Comparison of ENCODE assay signal across 29 cellular contexts in genomic region chr7:32140540-32140939, GRCh38.
DNase-seq lines count a peak whose midpoint lies in the region; ATAC-seq and TF ChIP-seq lines count a peak whose summit lies in the region.
"Had no signal": no experiment of that assay in that cellular context is flagged by ENCODE, and none has a peak within 500 bp of the region (broad histone marks: within the 10 kb centered on the region; RNA-seq: fewer than 3 reads in every experiment).

No MANE protein-coding gene starts in this region.

- H3K9me3 ChIP-seq in BLaER1 (0 out of 2 replicates have a peak, but pooled peaks cover 11% of the 10 kb centered on the region), PC-3 (ENCODE audit: low read length) (no peaks in the 10 kb centered on the region), osteoblast (ENCODE audit: low read depth, low read length) (no peaks in the 10 kb centered on the region)
- H3K9me3 ChIP-seq: HAP-1, sigmoid colon, SJCRH30, testis, uterus had no signal

- H3K36me3 ChIP-seq in BLaER1 (no peaks in the 10 kb centered on the region), GM06990 (ENCODE audit: control insufficient read depth, insufficient read depth, low read length) (no peaks in the 10 kb centered on the region), PC-3 (ENCODE audit: low read depth, low read length) (no peaks in the 10 kb centered on the region), osteoblast (ENCODE audit: insufficient read depth, low read length) (no peaks in the 10 kb centered on the region)
- H3K36me3 ChIP-seq: HAP-1, sigmoid colon, SJCRH30, uterus had no signal

- H3K9me2 ChIP-seq in PC-3 (replicated peaks; ENCODE audit: low read length): no peaks in the 10 kb centered on the region

- H3K9ac ChIP-seq in BLaER1: no peak overlapping the region
- H3K9ac ChIP-seq in PC-3 (ENCODE audit: low read length): no peak overlapping the region

- TF ChIP-seq CTCF in GM06990 (IDR thresholded peaks at IDR 0.05; ENCODE audit: insufficient read depth, low read length, poor library complexity, severe bottlenecking): peak; percentile 13
- 0 out of 2 replicates have a peak, but pooled peaks have one; percentile 15 for TF ChIP-seq CTCF in PC-3 (conservative IDR thresholded peaks at IDR 0.05; ENCODE audit: low read depth, low read length)
- TF ChIP-seq CTCF in epithelial cell of proximal tubule (conservative IDR thresholded peaks at IDR 0.05; ENCODE audit: low read depth, low read length): peak; percentile 44
- TF ChIP-seq CTCF in osteoblast (IDR thresholded peaks at IDR 0.05; ENCODE audit: extremely low read depth, low read depth, low read length): no peak

- H3K4me3 ChIP-seq in BLaER1 (no peak overlapping the region), GM06990 (replicated peaks; ENCODE audit: low read depth, low read length) (no peak overlapping the region), PC-3 (ENCODE audit: low read length) (no peak overlapping the region), epithelial cell of proximal tubule (ENCODE audit: low read depth, low read length) (no peak overlapping the region), osteoblast (ENCODE audit: insufficient read depth, low read length) (no peak overlapping the region)
- H3K4me3 ChIP-seq: HAP-1, K562, PC-9, sigmoid colon, SJCRH30, testis, uterus had no signal

- H4K20me1 ChIP-seq in BLaER1 (no peaks in the 10 kb centered on the region), PC-3 (ENCODE audit: low read length) (no peaks in the 10 kb centered on the region), osteoblast (ENCODE audit: insufficient read depth, low read length) (no peaks in the 10 kb centered on the region)

- no peaks in the 10 kb centered on the region for H3F3A ChIP-seq in PC-3 (ENCODE audit: low read length, unreplicated experiment)

- POLR2A ChIA-PET in PC-3 (lab: Charles Lee; ENCODE audit: unreplicated experiment): no interaction called here

- ATAC-seq in PC-3 (no peak), GM18909 (IDR thresholded peaks at IDR 0.05; ENCODE audit: poor library complexity, unreplicated experiment) (no peak)
- ATAC-seq: activated CD4-positive, CD25-positive, alpha-beta regulatory T cell treated with anti-CD3 and anti-CD28 coated beads, Interleukin-2, amount 50 U/mL, for 24 hours; K562; left lobe of liver; T-cell had no signal

- H3K27me3 ChIP-seq in BLaER1 (no peaks in the 10 kb centered on the region), GM06990 (replicated peaks; ENCODE audit: control insufficient read depth, insufficient read depth, low read length) (no peaks in the 10 kb centered on the region; the same call in 1 of the 2 replicates), PC-3 (ENCODE audit: low read length) (no peaks in the 10 kb centered on the region), osteoblast (ENCODE audit: insufficient read depth, low read length) (no peaks in the 10 kb centered on the region)
- H3K27me3 ChIP-seq: sigmoid colon, testis, uterus had no signal

- H2AFZ ChIP-seq in PC-3 (ENCODE audit: low read length) (0 out of 2 replicates have a peak overlapping the region, but pooled peaks have one; percentile 33), osteoblast (ENCODE audit: low read length) (no peak overlapping the region)
- H2AFZ ChIP-seq: PC-9 had no signal

- CTCF ChIA-PET in PC-3 (lab: Charles Lee): no interaction called here

- H3K4me2 ChIP-seq in BLaER1 (peak overlapping the region; percentile 71; the same call in 1 of the 2 replicates), PC-3 (ENCODE audit: low read length) (no peak overlapping the region), osteoblast (ENCODE audit: insufficient read depth, low read length) (no peak overlapping the region)
- H3K4me2 ChIP-seq: PC-9 had no signal

- intact Hi-C loops in PC-3 (cut with micrococcal nuclease): no loop called here

- H3K27ac ChIP-seq in BLaER1 (peak overlapping the region; percentile 39; the same call in 1 of the 2 replicates), PC-3 (ENCODE audit: low read length) (no peak overlapping the region), osteoblast (ENCODE audit: low read depth, low read length) (no peak overlapping the region)
- H3K27ac ChIP-seq: epithelial cell of prostate, PC-9, sigmoid colon, SJCRH30, testis, uterus had no signal

- H3K4me1 ChIP-seq in BLaER1: peaks cover 26% of the 10 kb centered on the region
- peaks cover 19% of the 10 kb centered on the region for H3K4me1 ChIP-seq in PC-3 (ENCODE audit: insufficient read depth, low read length)
- peaks cover 14% of the 10 kb centered on the region for H3K4me1 ChIP-seq in osteoblast (ENCODE audit: insufficient read depth, low read length)
- H3K4me1 ChIP-seq: HAP-1, sigmoid colon, testis, uterus had no signal

- H3K79me2 ChIP-seq in PC-3 (ENCODE audit: low read length): no peaks in the 10 kb centered on the region
- H3K79me2 ChIP-seq in osteoblast (ENCODE audit: insufficient read depth, low read length): no peaks in the 10 kb centered on the region

- DNase-seq in GM06990 (ENCODE audit: extremely low read depth, insufficient read length) (no peak), PC-3 (no peak), epithelial cell of proximal tubule (ENCODE audit: low read depth) (no peak), NCI-H2081 treated with DMSO at 0.1 percent for 48 hours (lab: John Stamatoyannopoulos, UW) (no peak), osteoblast (ENCODE audit: insufficient read length, low spot score, missing footprints) (no peak), RPMI8226 (no peak)
- DNase-seq: activated CD4-positive, alpha-beta memory T cell treated with anti-CD3 and anti-CD28 coated beads for 36 hours; activated CD8-positive, alpha-beta memory T cell treated with anti-CD3 and anti-CD28 coated beads, Interleukin-2, amount 50 U/mL, for 4 hours; activated naive CD4-positive, alpha-beta T cell treated with anti-CD3 and anti-CD28 coated beads, Interleukin-2, amount 10 ng/mL, durations not matched to agents 7 days and 5 days; foreskin fibroblast; MM.1S; NCI-H1417 treated with DMSO at 0.1 percent for 48 hours; NCI-H2171; NCI-H510A treated with DMSO at 0.1 percent for 48 hours; PC-9; sigmoid colon; SJCRH30; stimulated activated CD4-positive, alpha-beta T cell treated with anti-CD3 and anti-CD28 coated beads, Interleukin-15, amount 100 ng/mL, for 24 hours; stimulated activated naive CD4-positive, alpha-beta T cell; T-cell; testis; uterus had no signal

- no TSS peak for BruUV-seq in PC-3 (replicated peaks; lab: Mats Ljungman, UMichigan)
